In the genomic region with DNA sequence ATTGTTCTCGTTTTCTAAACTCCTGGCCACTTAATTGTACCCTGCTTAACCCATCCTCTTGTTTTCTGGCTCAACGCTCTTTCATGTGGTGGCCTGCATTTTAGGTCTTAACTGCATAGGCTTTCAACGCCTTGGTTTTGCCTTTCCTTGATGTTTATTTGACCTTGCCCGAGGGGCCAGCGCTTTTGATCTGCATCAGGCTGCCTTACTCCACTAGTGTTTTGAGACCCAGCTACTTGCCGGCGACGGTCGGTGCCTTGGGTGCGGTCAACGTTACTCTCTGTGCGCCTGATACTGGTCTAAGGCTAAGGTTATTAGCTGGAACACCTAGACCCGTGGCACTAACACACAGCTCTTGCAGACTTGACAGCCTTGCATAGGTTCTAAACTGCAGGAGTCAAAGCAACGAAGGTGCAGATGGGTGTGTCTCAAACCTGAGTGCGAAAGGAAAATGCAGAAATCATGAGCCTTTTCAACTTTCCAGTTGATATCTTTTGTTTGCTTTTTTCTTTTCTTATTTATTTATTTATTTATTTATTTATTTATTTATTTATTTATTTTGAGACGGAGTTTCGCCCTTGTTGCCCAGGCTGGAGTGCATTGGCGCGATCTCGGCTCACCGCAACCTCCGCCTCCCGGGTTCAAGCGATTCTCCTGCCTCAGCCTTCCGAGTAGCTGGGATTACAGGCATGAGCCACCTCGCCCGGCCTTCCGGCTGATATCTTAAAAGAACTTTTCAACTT, we compare ENCODE assay signal across 12 cellular contexts.
DNase-seq lines count a peak whose midpoint lies in the region; ATAC-seq, FAIRE-seq and TF ChIP-seq lines count a peak whose summit lies in the region.
"Had no signal": no experiment of that assay in that cellular context is flagged by ENCODE, and none has a peak within 500 bp of the region (broad histone marks: within the 10 kb centered on the region; RNA-seq: fewer than 3 reads in every experiment).

No MANE protein-coding gene starts in this region.

- WGBS in SK-N-SH (ENCODE audit: low lambda C conversion rate), result 27% methylated on average over 28 of the region's 28 CpGs

- no peaks in the 10 kb centered on the region for H3K9me3 Mint-ChIP-seq in activated CD8-positive, alpha-beta T cell treated with anti-CD3 and anti-CD28 coated beads, Interleukin-2, amount 10 ng/mL, durations not matched to agents 7 days and 5 days (ENCODE audit: insufficient read depth)
- H3K9me3 Mint-ChIP-seq in activated CD8-positive, alpha-beta T cell treated with anti-CD3 and anti-CD28 coated beads for 36 hours, result no peaks in the 10 kb centered on the region
- peaks cover 1% of the 10 kb centered on the region for H3K9me3 Mint-ChIP-seq in glutamatergic neuron (ENCODE audit: unreplicated experiment)

- no peaks in the 10 kb centered on the region for H3K27me3 ChIP-seq in SK-N-SH (ENCODE audit: insufficient read depth)
- H3K27me3 ChIP-seq: foreskin keratinocyte had no signal

- peaks cover 7% of the 10 kb centered on the region for H3K36me3 Mint-ChIP-seq in activated CD8-positive, alpha-beta T cell treated with anti-CD3 and anti-CD28 coated beads, Interleukin-2, amount 10 ng/mL, durations not matched to agents 7 days and 5 days (ENCODE audit: low read depth)
- H3K36me3 Mint-ChIP-seq in activated CD8-positive, alpha-beta T cell treated with anti-CD3 and anti-CD28 coated beads for 36 hours (ENCODE audit: low read depth), result peaks cover 3% of the 10 kb centered on the region
- no peaks in the 10 kb centered on the region for H3K36me3 Mint-ChIP-seq in glutamatergic neuron (ENCODE audit: unreplicated experiment)

- H2AFZ ChIP-seq in SK-N-SH (ENCODE audit: low read depth), result peak overlapping the region; percentile 20; the same call in 1 of the 2 replicates

- intact Hi-C loops in activated CD8-positive, alpha-beta T cell treated with anti-CD3 and anti-CD28 coated beads for 36 hours (cut with micrococcal nuclease), result no loop called here
- intact Hi-C loops in sciatic nerve (cut with DNase I), result no loop called here

- H3K9me3 ChIP-seq in SK-N-SH, result no peaks in the 10 kb centered on the region

- no peaks in the 10 kb centered on the region for H3K27me3 Mint-ChIP-seq in activated CD8-positive, alpha-beta T cell treated with anti-CD3 and anti-CD28 coated beads, Interleukin-2, amount 10 ng/mL, durations not matched to agents 7 days and 5 days (ENCODE audit: low read depth)
- H3K27me3 Mint-ChIP-seq in activated CD8-positive, alpha-beta T cell treated with anti-CD3 and anti-CD28 coated beads for 36 hours, result no peaks in the 10 kb centered on the region
- H3K27me3 Mint-ChIP-seq in glutamatergic neuron (ENCODE audit: unreplicated experiment), result no peaks in the 10 kb centered on the region

- no peak for ATAC-seq in activated CD8-positive, alpha-beta T cell treated with anti-CD3 and anti-CD28 coated beads, Interleukin-2, amount 10 ng/mL, durations not matched to agents 7 days and 5 days
- no peak for ATAC-seq in activated CD8-positive, alpha-beta T cell treated with anti-CD3 and anti-CD28 coated beads for 36 hours
- ATAC-seq in sciatic nerve, result no peak

- POLR2A ChIA-PET in activated CD8-positive, alpha-beta T cell treated with anti-CD3 and anti-CD28 coated beads, Interleukin-2, amount 10 ng/mL, durations not matched to agents 7 days and 5 days (lab: Charles Lee), result interaction anchor here (0.8 to 27.2 kb wide), 11 partner anchors 9 to 1612 kb away, joined by 3 to 2224 read pairs (median 43); a partner anchor contains a TSS
- POLR2A ChIA-PET in activated CD8-positive, alpha-beta T cell treated with anti-CD3 and anti-CD28 coated beads for 36 hours (lab: Charles Lee), result interaction anchor here (0.6 to 27.2 kb wide), 12 partner anchors 9 to 907 kb away, joined by 3 to 883 read pairs (median 18); a partner anchor contains a TSS
- POLR2A ChIA-PET in SK-N-SH (lab: Yijun Ruan, JAX), result interaction anchor here (0.7 to 6.4 kb wide), 30 partner anchors 8 to 1640 kb away, joined by 3 to 107 read pairs (median 6); a partner anchor contains a TSS

- H3K79me2 ChIP-seq in SK-N-SH (ENCODE audit: insufficient read depth), result no peaks in the 10 kb centered on the region

- peak overlapping the region; percentile 72 to 80 for H3K4me3 ChIP-seq in SK-N-SH (ENCODE audit: low read depth in 2 of 2, low read length in 1 of 2)
- H3K4me3 ChIP-seq in retinal pigment epithelial cell (ENCODE audit: low read length), result peak overlapping the region; percentile 68

- no peaks in the 10 kb centered on the region for H3K36me3 ChIP-seq in SK-N-SH (replicated peaks in 1 of 2; ENCODE audit: control insufficient read depth in 1 of 2, insufficient read depth in 2 of 2, low read length in 1 of 2)

- peaks cover 31% of the 10 kb centered on the region for H3K4me1 Mint-ChIP-seq in activated CD8-positive, alpha-beta T cell treated with anti-CD3 and anti-CD28 coated beads, Interleukin-2, amount 10 ng/mL, durations not matched to agents 7 days and 5 days (ENCODE audit: low read depth)
- peaks cover 21% of the 10 kb centered on the region for H3K4me1 Mint-ChIP-seq in activated CD8-positive, alpha-beta T cell treated with anti-CD3 and anti-CD28 coated beads for 36 hours (ENCODE audit: low read depth)
- no peaks in the 10 kb centered on the region for H3K4me1 Mint-ChIP-seq in glutamatergic neuron (ENCODE audit: low read depth, unreplicated experiment)

- H3K27ac ChIP-seq in SK-N-SH (ENCODE audit: low read depth in 2 of 2, low read length in 1 of 2), result peak overlapping the region; percentile 99 to 100

- H3K4me1 ChIP-seq in SK-N-SH (ENCODE audit: control insufficient read depth in 1 of 2, insufficient read depth in 2 of 2, low read depth in 1 of 2, low read length in 1 of 2), result peaks cover 8 to 15% of the 10 kb centered on the region in 2 experiments; a peak in 3 of 4 replicates

- no peak for TF ChIP-seq POLR2A in GM12892 (IDR thresholded peaks at IDR 0.05; ENCODE audit: low read depth, low read length)

- H3K9ac ChIP-seq in SK-N-SH, result peak overlapping the region; percentile 95

- no peak overlapping the region for H3K4me3 Mint-ChIP-seq in activated CD8-positive, alpha-beta T cell treated with anti-CD3 and anti-CD28 coated beads, Interleukin-2, amount 10 ng/mL, durations not matched to agents 7 days and 5 days
- no peak overlapping the region for H3K4me3 Mint-ChIP-seq in activated CD8-positive, alpha-beta T cell treated with anti-CD3 and anti-CD28 coated beads for 36 hours
- H3K4me3 Mint-ChIP-seq in glutamatergic neuron (ENCODE audit: unreplicated experiment), result peak overlapping the region; percentile 79

- DNase-seq in activated CD8-positive, alpha-beta T cell treated with anti-CD3 and anti-CD28 coated beads, Interleukin-2, amount 10 ng/mL, durations not matched to agents 7 days and 5 days, result no peak
- no peak for DNase-seq in activated CD8-positive, alpha-beta T cell treated with anti-CD3 and anti-CD28 coated beads for 36 hours
- DNase-seq in SK-N-SH (no peak), glutamatergic neuron (no peak), retinal pigment epithelial cell (ENCODE audit: low read depth) (no peak), GM12892 (ENCODE audit: insufficient read length) (no peak), sciatic nerve (ENCODE audit: low spot score) (no peak), GM03348 (ENCODE audit: low spot score) (no peak)
- DNase-seq: activated CD8-positive, alpha-beta memory T cell treated with anti-CD3 and anti-CD28 coated beads, Interleukin-2, amount 50 U/mL, for 48 hours; NK-92 treated with Interleukin-12 subunit alpha and Interleukin-12 subunit beta, amount 100 ng/mL, for 24 hours had no signal

- H3F3A ChIP-seq in SK-N-SH (replicated peaks; ENCODE audit: insufficient read depth), result peaks cover 46% of the 10 kb centered on the region

- TF ChIP-seq RAD21 in SK-N-SH (IDR thresholded peaks at IDR 0.05; ENCODE audit: low read length), result no peak

- no peak for TF ChIP-seq EP300 in SK-N-SH (IDR thresholded peaks at IDR 0.05; ENCODE audit: borderline replicate concordance in 1 of 2, low read depth in 1 of 2, low read length in 1 of 2)

- H4K20me1 ChIP-seq in SK-N-SH (ENCODE audit: insufficient read depth), result no peaks in the 10 kb centered on the region

- H3K4me2 ChIP-seq in SK-N-SH, result peak overlapping the region; percentile 77

- CTCF ChIA-PET in activated CD8-positive, alpha-beta T cell treated with anti-CD3 and anti-CD28 coated beads, Interleukin-2, amount 10 ng/mL, durations not matched to agents 7 days and 5 days (lab: Charles Lee), result interaction anchor here (1.1 to 3.5 kb wide), 3 partner anchors 7 to 50 kb away, joined by 3 to 14 read pairs (median 4); no protein-coding TSS in a partner anchor
- CTCF ChIA-PET in activated CD8-positive, alpha-beta T cell treated with anti-CD3 and anti-CD28 coated beads for 36 hours (lab: Charles Lee), result interaction anchor here (1.2 to 3.3 kb wide), 3 partner anchors 8 to 161 kb away, joined by 4 to 11 read pairs (median 5); a partner anchor contains a TSS
- CTCF ChIA-PET in SK-N-SH (lab: Yijun Ruan, JAX), result interaction anchor here (1.3 to 3.7 kb wide), 9 partner anchors 8 to 59 kb away, joined by 3 to 27 read pairs (median 8); a partner anchor contains a TSS

- H3K27ac Mint-ChIP-seq in activated CD8-positive, alpha-beta T cell treated with anti-CD3 and anti-CD28 coated beads, Interleukin-2, amount 10 ng/mL, durations not matched to agents 7 days and 5 days, result peak overlapping the region; percentile 50
- H3K27ac Mint-ChIP-seq in activated CD8-positive, alpha-beta T cell treated with anti-CD3 and anti-CD28 coated beads for 36 hours, result no peak overlapping the region
- peak overlapping the region; percentile 77 for H3K27ac Mint-ChIP-seq in glutamatergic neuron (ENCODE audit: unreplicated experiment)

- H3K9me2 ChIP-seq in SK-N-SH, result no peaks in the 10 kb centered on the region

- FAIRE-seq in GM12892 (lab: Jason Lieb, UNC), result no peak
- FAIRE-seq: bronchial epithelial cell had no signal

- TF ChIP-seq CTCF in activated CD8-positive, alpha-beta T cell treated with anti-CD3 and anti-CD28 coated beads for 36 hours (IDR thresholded peaks at IDR 0.05), result no peak
- no peak for TF ChIP-seq CTCF in SK-N-SH (IDR thresholded peaks at IDR 0.05)
- TF ChIP-seq CTCF in glutamatergic neuron (IDR thresholded peaks at IDR 0.05; ENCODE audit: partially characterized antibody, unreplicated experiment), result no peak
- no peak for TF ChIP-seq CTCF in retinal pigment epithelial cell (conservative IDR thresholded peaks at IDR 0.05; ENCODE audit: low read depth, low read length)

TF ChIP-seq in SK-N-SH, 30 proteins besides CTCF, POLR2A, EP300 and RAD21 (continues in another document):
- TF ChIP-seq CHD2 (IDR thresholded peaks at IDR 0.05; ENCODE audit: low read length, partially characterized antibody) (peak; percentile 8), JUND (IDR thresholded peaks at IDR 0.05) (no peak), TEAD4 (IDR thresholded peaks at IDR 0.05; ENCODE audit: borderline replicate concordance, insufficient read depth) (0 out of 2 replicates have a peak, but pooled peaks have one; percentile 9), SIN3A (IDR thresholded peaks at IDR 0.05; ENCODE audit: borderline replicate concordance, low read depth, low read length) (no peak), POLR2AphosphoS5 (IDR thresholded peaks at IDR 0.05; ENCODE audit: low read depth, low read length) (peak; percentile 86; the same call in 1 of the 2 replicates)
- TF ChIP-seq, protein P1, sequence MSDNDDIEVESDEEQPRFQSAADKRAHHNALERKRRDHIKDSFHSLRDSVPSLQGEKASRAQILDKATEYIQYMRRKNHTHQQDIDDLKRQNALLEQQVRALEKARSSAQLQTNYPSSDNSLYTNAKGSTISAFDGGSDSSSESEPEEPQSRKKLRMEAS (IDR thresholded peaks at IDR 0.05; ENCODE audit: low read depth), result 0 out of 2 replicates have a peak, but pooled peaks have one; percentile 2
